ENCODE assay signal across 1 cellular context in genomic region chr17:8061851-8062250, GRCh38.
TF ChIP-seq lines count a peak whose summit lies in the region.

No MANE protein-coding gene starts in this region.

TF ChIP-seq in H1, 55 proteins besides CTCF, POLR2A, EP300 and RAD21:
- TF ChIP-seq SP1 (IDR thresholded peaks at IDR 0.05; ENCODE audit: low read depth, low read length) = 0 out of 2 replicates have a peak, but pooled peaks have one; percentile 11
